Comparison of ENCODE assay signal across 8 cellular contexts in the genomic region with DNA sequence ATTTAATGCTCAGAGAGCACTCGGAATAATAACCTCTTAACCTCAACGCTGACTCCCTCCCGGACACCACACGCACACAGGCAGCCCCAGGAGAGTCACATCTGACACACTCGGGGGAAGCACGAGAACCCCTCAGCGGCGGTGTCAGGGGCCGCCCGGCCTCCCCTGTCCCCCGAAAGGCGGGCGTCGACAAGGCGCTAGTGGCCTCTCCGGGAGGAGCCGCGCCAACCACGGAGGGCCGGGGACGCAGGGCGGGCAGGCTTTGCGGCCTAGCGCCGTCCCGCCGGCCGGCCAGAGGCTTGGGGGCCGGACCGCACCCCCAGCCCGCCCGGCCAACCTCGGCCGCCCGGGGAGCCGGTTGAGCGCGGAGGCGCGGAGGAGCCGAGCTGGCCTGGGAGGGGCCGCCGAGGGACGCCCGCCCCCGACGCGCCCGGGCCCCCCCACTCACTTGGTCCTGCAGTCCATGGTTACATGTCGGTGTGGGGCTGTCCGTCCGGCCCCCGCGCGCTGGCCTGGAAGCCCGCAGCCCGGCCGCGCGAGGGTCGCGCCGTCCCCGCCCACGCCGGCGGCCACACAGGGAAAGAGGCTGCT. TPM values are rescaled to one million over a fixed set of nuclear protein-coding genes. Genes with fewer than 3 reads are reported as not detected.
DNase-seq lines count a peak whose midpoint lies in the region; ATAC-seq and TF ChIP-seq lines count a peak whose summit lies in the region.

No MANE protein-coding gene starts in this region.

- no peak for TF ChIP-seq CTCF in DND-41 (IDR thresholded peaks at IDR 0.05; ENCODE audit: borderline replicate concordance, extremely low read depth, low read length, poor library complexity, severe bottlenecking)
- TF ChIP-seq CTCF in left lung (IDR thresholded peaks at IDR 0.05), result no peak

- H2AFZ ChIP-seq in DND-41 (ENCODE audit: low read depth, low read length), result peak overlapping the region; percentile 89

- DNase-seq in DND-41 (peak; percentile 65), HT1080 (ENCODE audit: low read depth) (peak; percentile 28), cerebellum (ENCODE audit: low spot score) (peak; percentile 29), left lung (peak; percentile 65 to 92), DMS153 treated with DMSO at 0.1 percent for 48 hours (lab: John Stamatoyannopoulos, UW; ENCODE audit: unreplicated experiment) (no peak)
- DNase-seq in activated CD4-positive, CD25-positive, alpha-beta regulatory T cell (lab: John Stamatoyannopoulos, UW), result peak; percentile 21 to 37 (median 32)
- peak; percentile 27 to 49 (median 28) for DNase-seq in stimulated activated CD4-positive, alpha-beta T cell treated with anti-CD3 and anti-CD28 coated beads, TNF-alpha, amount 100 ng/mL, for 24 hours (ENCODE audit: low read depth in 3 of 3)

- H3K36me3 ChIP-seq in DND-41 (ENCODE audit: insufficient read depth, low read length), result peaks cover 23% of the 10 kb centered on the region
- H3K36me3 ChIP-seq in left lung, result no peaks in the 10 kb centered on the region

- H3K9ac ChIP-seq in DND-41 (ENCODE audit: low read depth, low read length), result peak overlapping the region; percentile 95

- no peaks in the 10 kb centered on the region for H3K9me3 ChIP-seq in DND-41 (ENCODE audit: insufficient read depth, low read length, severe bottlenecking)
- no peaks in the 10 kb centered on the region for H3K9me3 ChIP-seq in left lung

- peak overlapping the region; percentile 79 for H3K27ac ChIP-seq in DND-41 (ENCODE audit: low read length)
- peak overlapping the region; percentile 92 to 94 for H3K27ac ChIP-seq in left lung

- H3K79me2 ChIP-seq in DND-41 (ENCODE audit: insufficient read depth, low read length), result peaks cover 48% of the 10 kb centered on the region

- H3K4me3 ChIP-seq in DND-41 (ENCODE audit: low read depth in 1 of 2, low read length in 2 of 2) (peak overlapping the region; percentile 65 to 91), left lung (peak overlapping the region; percentile 69 to 71)

- H3K4me2 ChIP-seq in DND-41 (ENCODE audit: insufficient read depth, low read length), result peak overlapping the region; percentile 78

- ATAC-seq in DND-41 (ENCODE audit: insufficient read depth, low read depth), result peak; percentile 55
- peak; percentile 35 for ATAC-seq in GM21390 (IDR thresholded peaks at IDR 0.05; ENCODE audit: unreplicated experiment)
- ATAC-seq in left lung, result peak; percentile 78

- peaks cover 71% of the 10 kb centered on the region for H3K4me1 ChIP-seq in DND-41 (ENCODE audit: insufficient read depth, low read length)
- peaks cover 6 to 55% of the 10 kb centered on the region in 2 donors for H3K4me1 ChIP-seq in left lung

- intact Hi-C loops in left lung (cut with DNase I), result no loop called here

- no peaks in the 10 kb centered on the region for H4K20me1 ChIP-seq in DND-41 (ENCODE audit: insufficient read depth, low read length)

- H3K27me3 ChIP-seq in DND-41 (ENCODE audit: insufficient read depth, low read length, poor library complexity), result no peaks in the 10 kb centered on the region
- H3K27me3 ChIP-seq in left lung, result no peaks in the 10 kb centered on the region

RNA-seq across cellular contexts. Expression of gene DENND1B, which starts 0.5 kb away (rescaled TPM):
- total RNA-seq in HT1080 (2014; rRNA removed; shearing (Covaris generic)), result 3.2 and 3.8 TPM in 2 replicates
- polyA plus RNA-seq in HT1080 (2015; cell fraction: cytosol; rRNA removed), result 4.3 and 4.6 TPM in 2 replicates
- polyA plus RNA-seq in HT1080 (2015; cell fraction: nucleus; rRNA removed), result 5.1 TPM in 2 replicates
- total RNA-seq in cerebellum (29.6 TPM), left lung (10 to 100 TPM; 16.4 to 17.2 TPM)
